In genomic region chr17:58319181-58320162, GRCh38 we compare ENCODE assay signal across 24 cellular contexts. TPM values are rescaled to one million over a fixed set of nuclear protein-coding genes. Genes with fewer than 3 reads are reported as not detected.
A peak's percentile ranks its signal among the peaks of the same experiment; 100 is the strongest.
DNase-seq lines count a peak whose midpoint lies in the region; ATAC-seq and TF ChIP-seq lines count a peak whose summit lies in the region.
"Had no signal": no experiment of that assay in that cellular context is flagged by ENCODE, and none has a peak within 500 bp of the region (broad histone marks: within the 10 kb centered on the region; RNA-seq: fewer than 3 reads in every experiment).

No MANE protein-coding gene starts in this region.

- no peak overlapping the region for H3K4me3 Mint-ChIP-seq in activated CD8-positive, alpha-beta memory T cell treated with anti-CD3 and anti-CD28 coated beads, Interleukin-2, amount 10 ng/mL, durations not matched to agents 7 days and 5 days
- no peak overlapping the region for H3K4me3 Mint-ChIP-seq in CD4-positive, alpha-beta memory T cell
- no peak overlapping the region for H3K4me3 Mint-ChIP-seq in central memory CD8-positive, alpha-beta T cell
- H3K4me3 Mint-ChIP-seq: activated naive CD8-positive, alpha-beta T cell had no signal

- H3K4ac ChIP-seq in neuronal stem cell (ENCODE audit: low read length): no peak overlapping the region

- H3K9me3 ChIP-seq in CD4-positive, alpha-beta memory T cell (ENCODE audit: control insufficient read depth in 1 of 2, low read length in 2 of 2): no peaks in the 10 kb centered on the region
- H3K9me3 ChIP-seq in neuronal stem cell (replicated peaks in 1 of 2; ENCODE audit: control insufficient read depth in 2 of 2, insufficient read depth in 1 of 2, low read depth in 1 of 2, low read length in 2 of 2) (no peaks in the 10 kb centered on the region), MM.1S (replicated peaks; ENCODE audit: insufficient read depth, low read length) (no peaks in the 10 kb centered on the region)
- H3K9me3 ChIP-seq: pancreas, upper lobe of left lung had no signal

- POLR2A ChIA-PET in CD4-positive, alpha-beta memory T cell (lab: Charles Lee; ENCODE audit: partially characterized antibody): interaction anchor here (6.3 to 34.1 kb wide), 2 partner anchors 8 to 24 kb away, joined by 178 to 3924 read pairs; partner anchors contain the start of genes SUPT4H1 and TSPOAP1

- no peaks in the 10 kb centered on the region for H3F3A ChIP-seq in MM.1S (ENCODE audit: insufficient read depth, low read length)

- no peak overlapping the region for H3K18ac ChIP-seq in neuronal stem cell (ENCODE audit: low read length)

- H3K4me2 ChIP-seq in neuronal stem cell (ENCODE audit: insufficient read depth, low read length, poor library complexity, severe bottlenecking) (no peak overlapping the region), MM.1S (ENCODE audit: low read depth, low read length) (no peak overlapping the region)
- H3K4me2 ChIP-seq: smooth muscle cell had no signal

- no peak overlapping the region for H3K27ac ChIP-seq in CD4-positive, alpha-beta memory T cell (ENCODE audit: low read depth, low read length)
- H3K27ac ChIP-seq in neuronal stem cell (replicated peaks; ENCODE audit: low read length) (no peak overlapping the region), substantia nigra (ENCODE audit: low read depth, low read length, poor library complexity, severe bottlenecking) (no peak overlapping the region), MM.1S (ENCODE audit: low read length) (no peak overlapping the region)
- H3K27ac ChIP-seq: pancreas, upper lobe of left lung had no signal

- no peaks in the 10 kb centered on the region for H3K9me3 Mint-ChIP-seq in activated CD8-positive, alpha-beta memory T cell treated with anti-CD3 and anti-CD28 coated beads, Interleukin-2, amount 10 ng/mL, durations not matched to agents 7 days and 5 days (ENCODE audit: low read depth)
- H3K9me3 Mint-ChIP-seq in CD4-positive, alpha-beta memory T cell: no peaks in the 10 kb centered on the region
- H3K9me3 Mint-ChIP-seq in central memory CD8-positive, alpha-beta T cell: no peaks in the 10 kb centered on the region
- H3K9me3 Mint-ChIP-seq: IgD-negative memory B cell had no signal

- H3K27me3 Mint-ChIP-seq in activated CD8-positive, alpha-beta memory T cell treated with anti-CD3 and anti-CD28 coated beads, Interleukin-2, amount 10 ng/mL, durations not matched to agents 7 days and 5 days: no peaks in the 10 kb centered on the region
- no peaks in the 10 kb centered on the region for H3K27me3 Mint-ChIP-seq in CD4-positive, alpha-beta memory T cell
- no peaks in the 10 kb centered on the region for H3K27me3 Mint-ChIP-seq in central memory CD8-positive, alpha-beta T cell
- H3K27me3 Mint-ChIP-seq: activated naive CD8-positive, alpha-beta T cell; IgD-negative memory B cell had no signal

- H4K20me1 ChIP-seq in MM.1S (ENCODE audit: insufficient read depth, low read length): no peaks in the 10 kb centered on the region

- intact Hi-C loops in CD4-positive, alpha-beta memory T cell (cut with micrococcal nuclease): no loop called here

- H2BK5ac ChIP-seq in neuronal stem cell (ENCODE audit: low read length): no peak overlapping the region

- no CpG with 5 or more reads among the region's 25 CpGs for WGBS in neuronal stem cell (ENCODE audit: extremely low coverage in 2 of 2, insufficient read length in 2 of 2, insufficient replicate concordance in 1 of 2), 2 donors

- H2BK120ac ChIP-seq in neuronal stem cell (ENCODE audit: low read depth, low read length): no peak overlapping the region

- no peaks in the 10 kb centered on the region for H3K27me3 ChIP-seq in CD4-positive, alpha-beta memory T cell (ENCODE audit: insufficient read depth, low read length)
- H3K27me3 ChIP-seq in neuronal stem cell (ENCODE audit: control insufficient read depth in 3 of 3, insufficient read depth in 3 of 3, low read depth in 1 of 3, low read length in 3 of 3) (peaks cover 0 to 12% (median 0%) of the 10 kb centered on the region in 3 experiments), MM.1S (replicated peaks; ENCODE audit: insufficient read depth, low read length) (no peaks in the 10 kb centered on the region)
- H3K27me3 ChIP-seq: pancreas, upper lobe of left lung had no signal

- H3K4me1 ChIP-seq in CD4-positive, alpha-beta memory T cell (ENCODE audit: insufficient read depth, low read length): peaks cover 18% of the 10 kb centered on the region
- peaks cover 0 to 6% of the 10 kb centered on the region in 2 donors for H3K4me1 ChIP-seq in neuronal stem cell (ENCODE audit: control insufficient read depth in 2 of 2, insufficient read depth in 1 of 2, low read depth in 1 of 2, low read length in 2 of 2)
- H3K4me1 ChIP-seq in MM.1S (ENCODE audit: low read length): no peaks in the 10 kb centered on the region
- H3K4me1 ChIP-seq: pancreas had no signal

- H4K8ac ChIP-seq in neuronal stem cell (ENCODE audit: low read depth, low read length): peak overlapping the region; percentile 74

- peak overlapping the region; percentile 44 for H3K23ac ChIP-seq in neuronal stem cell (ENCODE audit: low read depth, low read length, poor library complexity)

- peak; percentile 40 for DNase-seq in activated CD8-positive, alpha-beta memory T cell treated with anti-CD3 and anti-CD28 coated beads, Interleukin-2, amount 10 ng/mL, durations not matched to agents 7 days and 5 days
- DNase-seq in activated CD8-positive, alpha-beta memory T cell treated with anti-CD3 and anti-CD28 coated beads, Interleukin-2, amount 50 U/mL, for 48 hours: no peak
- peak in 1 of 5 donors; percentile 37 for DNase-seq in CD4-positive, alpha-beta memory T cell
- DNase-seq in central memory CD8-positive, alpha-beta T cell (ENCODE audit: low spot score in 2 of 2): no peak
- no peak for DNase-seq in neuronal stem cell (ENCODE audit: low spot score)
- no peak for DNase-seq in dermis blood vessel endothelial cell
- no peak for DNase-seq in substantia nigra (lab: John Stamatoyannopoulos, UW)
- DNase-seq in MM.1S: no peak
- DNase-seq: activated CD4-positive, alpha-beta T cell treated with anti-CD3 and anti-CD28 coated beads for 4 hours; COR-L47; hypothalamus; MV-4-11; NCI-H2029; NCI-H524 treated with DMSO at 0.1 percent for 48 hours; stimulated activated naive CD8-positive, alpha-beta T cell treated with anti-CD3 and anti-CD28 coated beads, Interleukin-15, Interleukin-2, amounts not matched to agents 100 U/mL and 50 U/mL, for 24 hours; T1000; upper lobe of left lung had no signal

- H3K27ac Mint-ChIP-seq in activated CD8-positive, alpha-beta memory T cell treated with anti-CD3 and anti-CD28 coated beads, Interleukin-2, amount 10 ng/mL, durations not matched to agents 7 days and 5 days: no peak overlapping the region
- H3K27ac Mint-ChIP-seq in CD4-positive, alpha-beta memory T cell: peak overlapping the region in 6 of 7 donors; percentile 35 to 90 (median 58)
- H3K27ac Mint-ChIP-seq in central memory CD8-positive, alpha-beta T cell (ENCODE audit: low read depth): peak overlapping the region; percentile 59

- no peak overlapping the region for H3K14ac ChIP-seq in neuronal stem cell (ENCODE audit: low read length)

- no peak overlapping the region for H4K91ac ChIP-seq in neuronal stem cell (ENCODE audit: low read depth, low read length, poor library complexity)

- no peaks in the 10 kb centered on the region for H3K79me1 ChIP-seq in neuronal stem cell (ENCODE audit: low read depth, low read length)

- no peak overlapping the region for H3K9ac ChIP-seq in neuronal stem cell (ENCODE audit: low read depth, low read length, poor library complexity)
- H3K9ac ChIP-seq in MM.1S (ENCODE audit: low read length): no peak overlapping the region

- no peaks in the 10 kb centered on the region for H3K9me2 ChIP-seq in MM.1S (replicated peaks; ENCODE audit: insufficient read depth, low read length)

- TF ChIP-seq CTCF in MM.1S (IDR thresholded peaks at IDR 0.05; ENCODE audit: low read length): no peak

- no peak for ATAC-seq in activated CD8-positive, alpha-beta memory T cell treated with anti-CD3 and anti-CD28 coated beads, Interleukin-2, amount 10 ng/mL, durations not matched to agents 7 days and 5 days
- ATAC-seq in central memory CD8-positive, alpha-beta T cell (replicated peaks; ENCODE audit: extremely low read depth, poor library complexity, severe bottlenecking): no peak
- ATAC-seq: left colon; pancreas; stimulated activated naive CD8-positive, alpha-beta T cell treated with anti-CD3 and anti-CD28 coated beads, Interleukin-15, Interleukin-2, amounts not matched to agents 100 U/mL and 50 U/mL, for 24 hours had no signal

- H3K36me3 Mint-ChIP-seq in activated CD8-positive, alpha-beta memory T cell treated with anti-CD3 and anti-CD28 coated beads, Interleukin-2, amount 10 ng/mL, durations not matched to agents 7 days and 5 days: peaks cover 13% of the 10 kb centered on the region
- H3K36me3 Mint-ChIP-seq in CD4-positive, alpha-beta memory T cell: peaks cover 7 to 10% of the 10 kb centered on the region in 2 donors
- peaks cover 40% of the 10 kb centered on the region for H3K36me3 Mint-ChIP-seq in central memory CD8-positive, alpha-beta T cell (ENCODE audit: insufficient read depth)

- H2AK5ac ChIP-seq in neuronal stem cell (ENCODE audit: low read depth, low read length): no peak overlapping the region

- H2BK12ac ChIP-seq in neuronal stem cell (ENCODE audit: low read length): no peak overlapping the region

- H3K4me1 Mint-ChIP-seq in activated CD8-positive, alpha-beta memory T cell treated with anti-CD3 and anti-CD28 coated beads, Interleukin-2, amount 10 ng/mL, durations not matched to agents 7 days and 5 days: peaks cover 16% of the 10 kb centered on the region
- H3K4me1 Mint-ChIP-seq in CD4-positive, alpha-beta memory T cell: peaks cover 8 to 37% (median 14%) of the 10 kb centered on the region in 4 donors
- H3K4me1 Mint-ChIP-seq in central memory CD8-positive, alpha-beta T cell: peaks cover 20% of the 10 kb centered on the region

- H2AFZ ChIP-seq in neuronal stem cell (ENCODE audit: low read length) (no peak overlapping the region), MM.1S (ENCODE audit: low read length) (no peak overlapping the region)

- H2BK15ac ChIP-seq in neuronal stem cell (ENCODE audit: low read length): peak overlapping the region; percentile 39

- H3K4me3 ChIP-seq in CD4-positive, alpha-beta memory T cell (ENCODE audit: low read length in 2 of 2): no peak overlapping the region
- H3K4me3 ChIP-seq in neuronal stem cell (ENCODE audit: low read length in 2 of 2) (no peak overlapping the region), MM.1S (ENCODE audit: low read length) (no peak overlapping the region)
- H3K4me3 ChIP-seq: pancreas, smooth muscle cell, upper lobe of left lung had no signal

- H3K79me2 ChIP-seq in MM.1S (ENCODE audit: low read length): no peaks in the 10 kb centered on the region

- CTCF ChIA-PET in activated CD8-positive, alpha-beta memory T cell treated with anti-CD3 and anti-CD28 coated beads, Interleukin-2, amount 10 ng/mL, durations not matched to agents 7 days and 5 days (lab: Charles Lee): interaction anchor here (2.5 to 8.1 kb wide), 2 partner anchors 23 to 128 kb away, joined by 25 to 136 read pairs; no protein-coding TSS in a partner anchor
- CTCF ChIA-PET in CD4-positive, alpha-beta memory T cell (lab: Charles Lee; ENCODE audit: partially characterized antibody): interaction anchor here (5.5 to 10.9 kb wide), 2 partner anchors 22 to 99 kb away, joined by 171 to 510 read pairs; partner anchors contain the start of gene RNF43

- no peaks in the 10 kb centered on the region for H3K36me3 ChIP-seq in CD4-positive, alpha-beta memory T cell (ENCODE audit: insufficient read depth, low read length)
- H3K36me3 ChIP-seq in neuronal stem cell (replicated peaks in 1 of 2; ENCODE audit: control insufficient read depth in 2 of 2, insufficient read depth in 2 of 2, low read length in 2 of 2) (peaks cover 0 to 12% of the 10 kb centered on the region in 2 donors), MM.1S (replicated peaks; ENCODE audit: insufficient read depth, low read length) (no peaks in the 10 kb centered on the region)
- H3K36me3 ChIP-seq: pancreas, upper lobe of left lung had no signal

RNA-seq across cellular contexts. Expression of gene TSPOAP1, which starts 9.1 kb away (rescaled TPM):
- 10 to 100 TPM; 25.6 to 66.3 TPM for total RNA-seq in activated CD8-positive, alpha-beta memory T cell treated with anti-CD3 and anti-CD28 coated beads, Interleukin-2, amount 10 ng/mL, durations not matched to agents 7 days and 5 days
- total RNA-seq in CD4-positive, alpha-beta memory T cell: 10 to 100 TPM; 15.8 to 19.1 TPM
- polyA plus RNA-seq in CD4-positive, alpha-beta memory T cell: under 1 TPM in 1 of 2 donors, not detected in 1; 0.80 TPM
- 26.2 TPM for polyA plus RNA-seq in neuronal stem cell (2013, experiment 1 of 2)
- polyA plus RNA-seq in neuronal stem cell (2013, experiment 2 of 2): 25.2 TPM
- total RNA-seq in dermis blood vessel endothelial cell: under 0.01 and 0.14 TPM in 2 replicates

RNA-seq across cellular contexts. Expression of gene SUPT4H1, which starts 32.5 kb away (rescaled TPM):
- total RNA-seq in activated CD8-positive, alpha-beta memory T cell treated with anti-CD3 and anti-CD28 coated beads, Interleukin-2, amount 10 ng/mL, durations not matched to agents 7 days and 5 days: 100 to 1,000 TPM in 1 of 2 experiments, 10 to 100 TPM in 1; 63.3 to 127 TPM
- 10 to 100 TPM; 61.4 to 75.2 TPM for total RNA-seq in CD4-positive, alpha-beta memory T cell
- 100 to 1,000 TPM in 1 of 2 donors, 10 to 100 TPM in 1; 94.4 to 120 TPM for polyA plus RNA-seq in CD4-positive, alpha-beta memory T cell
- 75.6 TPM for polyA plus RNA-seq in neuronal stem cell (2013, experiment 1 of 2)
- 76.4 TPM for polyA plus RNA-seq in neuronal stem cell (2013, experiment 2 of 2)
- total RNA-seq in dermis blood vessel endothelial cell: 39.0 and 53.6 TPM in 2 replicates

RNA-seq across cellular contexts. Expression of gene MPO, which starts 38.7 kb away (rescaled TPM):
- total RNA-seq in activated CD8-positive, alpha-beta memory T cell treated with anti-CD3 and anti-CD28 coated beads, Interleukin-2, amount 10 ng/mL, durations not matched to agents 7 days and 5 days: under 1 TPM in 1 of 2 experiments, not detected in 1; 0.09 TPM
- total RNA-seq in CD4-positive, alpha-beta memory T cell: not detected
- not detected for polyA plus RNA-seq in CD4-positive, alpha-beta memory T cell
- polyA plus RNA-seq in neuronal stem cell (2013, experiment 1 of 2): 0.01 TPM
- not detected for polyA plus RNA-seq in neuronal stem cell (2013, experiment 2 of 2)
- total RNA-seq in dermis blood vessel endothelial cell: not detected in 2 replicates
- total RNA-seq: A673, bronchial epithelial cell, smooth muscle cell had no signal
- polyA plus RNA-seq: IgD-negative memory B cell had no signal

Comparison
In these comparisons a context has a peak if more than half of its experiments do, and no peak if none do; other contexts are left out.
1. RNA of gene TSPOAP1, which starts 9.1 kb away (total RNA-seq): 25.6 to 66.3 TPM in activated CD8-positive, alpha-beta memory T cell treated with anti-CD3 and anti-CD28 coated beads, Interleukin-2, amount 10 ng/mL, durations not matched to agents 7 days and 5 days and 15.8 to 19.1 TPM in CD4-positive, alpha-beta memory T cell; under 0.01 to 0.14 TPM in dermis blood vessel endothelial cell; every median in the first group is over 10 times any median in the second.